7 cellular contexts compared by ENCODE assay signal in the genomic region with DNA sequence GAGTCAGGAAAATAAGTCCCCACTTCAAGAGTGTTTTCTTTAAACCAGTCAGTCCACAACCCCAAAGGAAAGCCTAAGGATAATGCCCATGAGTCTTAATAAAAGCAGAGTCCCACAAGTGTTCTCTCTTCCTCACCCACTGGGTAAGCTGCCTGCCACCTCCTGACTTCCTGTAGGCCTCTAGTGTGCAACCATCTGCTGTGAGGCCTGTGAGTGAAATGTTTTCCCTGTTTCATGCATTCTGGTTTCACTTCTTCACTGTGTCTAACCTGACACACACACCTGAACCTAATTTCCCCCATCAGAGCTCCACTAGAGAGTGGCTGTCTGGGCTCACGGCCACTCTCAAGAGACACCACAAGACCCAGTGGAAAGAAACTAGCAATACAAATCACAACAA. TPM values are rescaled to one million over a fixed set of nuclear protein-coding genes. Genes with fewer than 3 reads are reported as not detected.
DNase-seq lines count a peak whose midpoint lies in the region; ATAC-seq and TF ChIP-seq lines count a peak whose summit lies in the region.

No MANE protein-coding gene starts in this region.

- no peaks in the 10 kb centered on the region for H3K4me1 ChIP-seq in testis
- no peaks in the 10 kb centered on the region for H3K4me1 ChIP-seq in trophoblast cell (ENCODE audit: control insufficient read depth in 1 of 2, insufficient read depth in 2 of 2, low read length in 2 of 2)

- H3K27me3 ChIP-seq in testis (no peaks in the 10 kb centered on the region), trophoblast cell (ENCODE audit: insufficient read depth, low read length) (no peaks in the 10 kb centered on the region)

- H2AK5ac ChIP-seq in trophoblast cell (ENCODE audit: low read length) = no peak overlapping the region

- intact Hi-C loops in testis (cut with DNase I; ENCODE audit: low total_unique reads) = no loop called here

- no peak overlapping the region for H4K12ac ChIP-seq in trophoblast cell (ENCODE audit: low read depth, low read length)

- H3K4me3 ChIP-seq in testis (no peak overlapping the region), trophoblast cell (ENCODE audit: low read depth, low read length) (no peak overlapping the region)

- peaks cover 88% of the 10 kb centered on the region for H3K4me1 Mint-ChIP-seq in activated CD4-positive, alpha-beta T cell treated with anti-CD3 and anti-CD28 coated beads, Interleukin-2, amount 10 ng/mL, durations not matched to agents 7 days and 5 days

- DNase-seq in activated CD4-positive, alpha-beta T cell treated with anti-CD3 and anti-CD28 coated beads, Interleukin-2, amount 10 ng/mL, durations not matched to agents 7 days and 5 days = peak; percentile 55
- DNase-seq in stimulated activated CD4-positive, alpha-beta T cell treated with anti-CD3 and anti-CD28 coated beads, Interleukin-4, amount 100 ng/mL, for 24 hours = peak; percentile 46
- DNase-seq in 8988T (no peak), testis (no peak), trophoblast cell (no peak)

- no peak overlapping the region for H2BK5ac ChIP-seq in trophoblast cell (ENCODE audit: low read depth, low read length, poor library complexity)

- no peak for TF ChIP-seq POLR2A in testis (IDR thresholded peaks at IDR 0.05)

- POLR2A ChIA-PET in activated CD4-positive, alpha-beta T cell treated with anti-CD3 and anti-CD28 coated beads, Interleukin-2, amount 10 ng/mL, durations not matched to agents 7 days and 5 days (lab: Charles Lee) = no interaction called here

- no peaks in the 10 kb centered on the region for H3K9me3 ChIP-seq in testis
- H3K9me3 ChIP-seq in trophoblast cell (ENCODE audit: insufficient read depth, low read depth, low read length) = peaks cover 2% of the 10 kb centered on the region

- H3K9me3 Mint-ChIP-seq in activated CD4-positive, alpha-beta T cell treated with anti-CD3 and anti-CD28 coated beads, Interleukin-2, amount 10 ng/mL, durations not matched to agents 7 days and 5 days = peaks cover 29% of the 10 kb centered on the region

- no peak overlapping the region for H4K91ac ChIP-seq in trophoblast cell (ENCODE audit: low read depth, low read length)

- H2AFZ ChIP-seq in trophoblast cell (ENCODE audit: insufficient read depth, low read length, poor library complexity) = no peak overlapping the region

- H3K14ac ChIP-seq in trophoblast cell (ENCODE audit: low read length) = no peak overlapping the region

- WGBS in testis, 2 donors = 100% methylated on average over 1 of the region's 1 CpG
- WGBS in trophoblast cell (ENCODE audit: extremely low coverage, insufficient coverage, insufficient read length) = no CpG with 5 or more reads among the region's 1 CpG

- CTCF ChIA-PET in activated CD4-positive, alpha-beta T cell treated with anti-CD3 and anti-CD28 coated beads, Interleukin-2, amount 10 ng/mL, durations not matched to agents 7 days and 5 days (lab: Charles Lee) = interaction anchor here (1.8 kb wide), 1 partner anchor 50 kb away, joined by 4 read pairs; no protein-coding TSS in a partner anchor

- no peaks in the 10 kb centered on the region for H3K79me2 ChIP-seq in trophoblast cell (ENCODE audit: control insufficient read depth, insufficient read depth, low read length, poor library complexity)

- H3K27ac ChIP-seq in testis (no peak overlapping the region), trophoblast cell (ENCODE audit: low read depth, low read length) (no peak overlapping the region)

- H3K4me2 ChIP-seq in trophoblast cell (ENCODE audit: low read length) = no peak overlapping the region

- no peak overlapping the region for H2BK120ac ChIP-seq in trophoblast cell (ENCODE audit: insufficient read depth, low read length, poor library complexity)

- no peak overlapping the region for H3K18ac ChIP-seq in trophoblast cell (ENCODE audit: low read length)

- peak; percentile 97 for ATAC-seq in GM19351 (IDR thresholded peaks at IDR 0.05; ENCODE audit: unreplicated experiment)
- ATAC-seq in HG03066 (IDR thresholded peaks at IDR 0.05; ENCODE audit: low read depth, unreplicated experiment) = peak; percentile 95

- H3K4ac ChIP-seq in trophoblast cell (ENCODE audit: low read depth, low read length) = no peak overlapping the region

- no peaks in the 10 kb centered on the region for H3K79me1 ChIP-seq in trophoblast cell (ENCODE audit: low read length)

- no peak overlapping the region for H3K4me3 Mint-ChIP-seq in activated CD4-positive, alpha-beta T cell treated with anti-CD3 and anti-CD28 coated beads, Interleukin-2, amount 10 ng/mL, durations not matched to agents 7 days and 5 days

- no peaks in the 10 kb centered on the region for H3K36me3 ChIP-seq in testis (ENCODE audit: low read depth, missing control alignments)
- no peaks in the 10 kb centered on the region for H3K36me3 ChIP-seq in trophoblast cell (ENCODE audit: control insufficient read depth in 1 of 2, insufficient read depth in 2 of 2, low read length in 2 of 2)

- H3K36me3 Mint-ChIP-seq in activated CD4-positive, alpha-beta T cell treated with anti-CD3 and anti-CD28 coated beads, Interleukin-2, amount 10 ng/mL, durations not matched to agents 7 days and 5 days (ENCODE audit: low read depth) = peaks cover 28% of the 10 kb centered on the region

- H3K27me3 Mint-ChIP-seq in activated CD4-positive, alpha-beta T cell treated with anti-CD3 and anti-CD28 coated beads, Interleukin-2, amount 10 ng/mL, durations not matched to agents 7 days and 5 days = no peaks in the 10 kb centered on the region

- H2BK12ac ChIP-seq in trophoblast cell (ENCODE audit: low read length) = no peak overlapping the region

- H3K9ac ChIP-seq in trophoblast cell (ENCODE audit: low read length) = no peak overlapping the region

- H3K27ac Mint-ChIP-seq in activated CD4-positive, alpha-beta T cell treated with anti-CD3 and anti-CD28 coated beads, Interleukin-2, amount 10 ng/mL, durations not matched to agents 7 days and 5 days = peak overlapping the region; percentile 94

- H4K8ac ChIP-seq in trophoblast cell (ENCODE audit: low read depth, low read length) = no peak overlapping the region

- no peak overlapping the region for H3K23ac ChIP-seq in trophoblast cell (ENCODE audit: low read length)

- no peak for TF ChIP-seq CTCF in testis (IDR thresholded peaks at IDR 0.05)

RNA-seq across cellular contexts. Expression of gene GDF10, which starts 38.9 kb away (rescaled TPM):
- under 1 TPM in 1 of 2 experiments, not detected in 1; 0.08 TPM for total RNA-seq in activated CD4-positive, alpha-beta T cell treated with anti-CD3 and anti-CD28 coated beads, Interleukin-2, amount 10 ng/mL, durations not matched to agents 7 days and 5 days
- total RNA-seq in testis = 10 to 100 TPM; 34.4 to 47.3 TPM
- polyA plus RNA-seq in testis (ENCODE audit: insufficient read depth, low read depth, low replicate concordance) = 17.7 TPM
- polyA plus RNA-seq in trophoblast cell (2013) = 0.04 TPM in 1 of 2 replicates, not detected in the other

Comparison
In these comparisons a context has a peak if more than half of its experiments do, and no peak if none do; other contexts are left out.
1. DNase-seq: peak in activated CD4-positive, alpha-beta T cell treated with anti-CD3 and anti-CD28 coated beads, Interleukin-2, amount 10 ng/mL, durations not matched to agents 7 days and 5 days (single experiment) and stimulated activated CD4-positive, alpha-beta T cell treated with anti-CD3 and anti-CD28 coated beads, Interleukin-4, amount 100 ng/mL, for 24 hours (single experiment); none in 8988T (single experiment), testis (single experiment) and trophoblast cell (0 of 2).
2. RNA of gene GDF10, which starts 38.9 kb away (total RNA-seq): 34.4 to 47.3 TPM in testis; 0.08 TPM in activated CD4-positive, alpha-beta T cell treated with anti-CD3 and anti-CD28 coated beads, Interleukin-2, amount 10 ng/mL, durations not matched to agents 7 days and 5 days; every median in the first group is over 10 times any median in the second.